In genomic region chr1:20597650-20598049, GRCh38 we compare ENCODE assay signal across 2 cellular contexts.
TF ChIP-seq lines count a peak whose summit lies in the region.

No MANE protein-coding gene starts in this region.

TF ChIP-seq in HepG2, 621 proteins besides CTCF, POLR2A, EP300 and RAD21 (continues in another document):
- TF ChIP-seq FOXP4 (CRISPR knock-in tag; IDR thresholded peaks at IDR 0.05) (no peak), KLF15 (CRISPR knock-in tag; IDR thresholded peaks at IDR 0.05; ENCODE audit: borderline replicate concordance) (no peak), MIER3 (CRISPR knock-in tag; IDR thresholded peaks at IDR 0.05; ENCODE audit: borderline replicate concordance) (no peak), SIX1 (CRISPR knock-in tag; IDR thresholded peaks at IDR 0.05; ENCODE audit: borderline replicate concordance) (no peak), MAF1 (CRISPR knock-in tag; IDR thresholded peaks at IDR 0.05; ENCODE audit: borderline replicate concordance) (no peak), ZFY (CRISPR knock-in tag; IDR thresholded peaks at IDR 0.05) (no peak), ZNF180 (CRISPR knock-in tag; IDR thresholded peaks at IDR 0.05; ENCODE audit: borderline replicate concordance, low read depth) (no peak), SRSF4 (IDR thresholded peaks at IDR 0.05; ENCODE audit: low read depth, low read length, poor library complexity, severe bottlenecking) (no peak), ZBTB7A (CRISPR knock-in tag; IDR thresholded peaks at IDR 0.05) (no peak), MAZ (IDR thresholded peaks at IDR 0.05; ENCODE audit: borderline replicate concordance, low read depth, low read length) (no peak), MAZ (CRISPR knock-in tag; IDR thresholded peaks at IDR 0.05; ENCODE audit: low read depth) (no peak), ZUFSP (CRISPR knock-in tag; IDR thresholded peaks at IDR 0.05; ENCODE audit: borderline replicate concordance) (no peak), ZNF775 (CRISPR knock-in tag; IDR thresholded peaks at IDR 0.05; ENCODE audit: borderline replicate concordance) (no peak), ATF4 (CRISPR knock-in tag; IDR thresholded peaks at IDR 0.05) (no peak), RBM39 (IDR thresholded peaks at IDR 0.05; ENCODE audit: low read depth, low read length, poor library complexity, severe bottlenecking) (no peak), GATAD1 (CRISPR knock-in tag; IDR thresholded peaks at IDR 0.05) (no peak), ZNF609 (CRISPR knock-in tag; IDR thresholded peaks at IDR 0.05; ENCODE audit: borderline replicate concordance) (no peak), TRIM22 (IDR thresholded peaks at IDR 0.05) (no peak)

TF ChIP-seq in endothelial cell of umbilical vein, 7 proteins besides CTCF, POLR2A, EP300 and RAD21:
- no peak for TF ChIP-seq FOS (IDR thresholded peaks at IDR 0.05; ENCODE audit: borderline replicate concordance, insufficient read depth, low read length)
- TF ChIP-seq EZH2 (IDR thresholded peaks at IDR 0.05; ENCODE audit: borderline replicate concordance, low read depth, low read length, severe bottlenecking) = no peak
- TF ChIP-seq MYC (IDR thresholded peaks at IDR 0.05; ENCODE audit: low read depth, low read length) = no peak
- no peak for TF ChIP-seq GATA2 (IDR thresholded peaks at IDR 0.05; ENCODE audit: insufficient read depth, insufficient read length, low read depth, low read length)
- TF ChIP-seq MAX (IDR thresholded peaks at IDR 0.05; ENCODE audit: insufficient read depth, insufficient read length) = no peak
- TF ChIP-seq JUN (IDR thresholded peaks at IDR 0.05; ENCODE audit: borderline replicate concordance, insufficient read depth, insufficient read length, low read depth) = no peak
- TF ChIP-seq POLR2AphosphoS5 (IDR thresholded peaks at IDR 0.05; ENCODE audit: insufficient read depth, low read depth, low read length) = no peak
TF ChIP-seq in endothelial cell of umbilical vein: peak in this region for 0.
